8 cellular contexts compared by ENCODE assay signal in genomic region chr6:140462495-140463311, GRCh38.
DNase-seq lines count a peak whose midpoint lies in the region; FAIRE-seq and TF ChIP-seq lines count a peak whose summit lies in the region.

No MANE protein-coding gene starts in this region.

- H3K4me3 ChIP-seq in prostate gland = no peak overlapping the region
- H3K4me3 ChIP-seq in Karpas-422 (ENCODE audit: low read length) = no peak overlapping the region

- H3K79me2 ChIP-seq in Karpas-422 (ENCODE audit: low read length) = no peaks in the 10 kb centered on the region

- intact Hi-C loops in prostate gland (cut with DNase I) = no loop called here

- WGBS in prostate gland = 9% methylated on average over 2 of the region's 2 CpGs

- H3K4me1 ChIP-seq in prostate gland (replicated peaks) = no peaks in the 10 kb centered on the region
- H3K4me1 ChIP-seq in Karpas-422 (ENCODE audit: low read length) = no peaks in the 10 kb centered on the region

- H3K27ac ChIP-seq in prostate gland = peak overlapping the region; percentile 72 to 77
- H3K27ac ChIP-seq in Karpas-422 (ENCODE audit: low read length) = no peak overlapping the region

- H2AFZ ChIP-seq in Karpas-422 (ENCODE audit: low read length) = no peak overlapping the region

- H3K36me3 ChIP-seq in prostate gland = no peaks in the 10 kb centered on the region
- no peaks in the 10 kb centered on the region for H3K36me3 ChIP-seq in Karpas-422 (ENCODE audit: insufficient read depth, low read length)

- CTCF ChIA-PET in GM10248 (lab: Yijun Ruan, JAX) = interaction anchor here (1.1 to 1.5 kb wide), 2 partner anchors 9 to 11 kb away, joined by 3 read pairs; no protein-coding TSS in a partner anchor

- TF ChIP-seq CTCF in prostate gland (IDR thresholded peaks at IDR 0.05) (no peak), GM10248 (IDR thresholded peaks at IDR 0.05; ENCODE audit: control extremely low read depth, extremely low read depth, low read depth, missing control alignments) (no peak)

- no peak for TF ChIP-seq POLR2A in prostate gland (IDR thresholded peaks at IDR 0.05)
- TF ChIP-seq POLR2A in H54 (IDR thresholded peaks at IDR 0.05; ENCODE audit: low read depth, low read length) = no peak

- POLR2A ChIA-PET in GM10248 (lab: Yijun Ruan, JAX) = no interaction called here

- no peak overlapping the region for H3K9ac ChIP-seq in Karpas-422 (ENCODE audit: low read length)

- no peaks in the 10 kb centered on the region for H3K27me3 ChIP-seq in prostate gland (replicated peaks; ENCODE audit: insufficient read depth)
- no peaks in the 10 kb centered on the region for H3K27me3 ChIP-seq in Karpas-422 (ENCODE audit: low read length)

- no peaks in the 10 kb centered on the region for H4K20me1 ChIP-seq in Karpas-422 (ENCODE audit: insufficient read depth, low read depth, low read length)

- no peak for FAIRE-seq in H54 (lab: Jason Lieb, UNC)

- no peak overlapping the region for H3K4me2 ChIP-seq in Karpas-422 (ENCODE audit: low read depth, low read length, poor library complexity, severe bottlenecking)

- no peaks in the 10 kb centered on the region for H3K9me2 ChIP-seq in Karpas-422 (replicated peaks; ENCODE audit: insufficient read depth, low read length)

- H3K9me3 ChIP-seq in prostate gland = no peaks in the 10 kb centered on the region
- H3K9me3 ChIP-seq in Karpas-422 (ENCODE audit: low read length) = no peaks in the 10 kb centered on the region

- DNase-seq in DMS79 treated with DMSO at 0.1 percent for 48 hours (lab: John Stamatoyannopoulos, UW) (peak; percentile 77), NOMO-1 treated with DMSO at 0.1 percent for 48 hours (lab: John Stamatoyannopoulos, UW; ENCODE audit: unreplicated experiment) (peak; percentile 82), fibroblast of gingiva (ENCODE audit: low read depth) (peak; percentile 81), prostate gland (ENCODE audit: low spot score) (peak; percentile 66), GM10248 (ENCODE audit: extremely low spot score) (no peak), Karpas-422 (no peak), H54 (ENCODE audit: insufficient read length, low spot score) (no peak)
- DNase-seq in stimulated activated CD4-positive, alpha-beta T cell treated with anti-CD3 and anti-CD28 coated beads, Interleukin-4, amount 100 ng/mL, for 4 hours = no peak

Comparison
In these comparisons a context has a peak if more than half of its experiments do, and no peak if none do; other contexts are left out.
1. DNase-seq: peak in DMS79 treated with DMSO at 0.1 percent for 48 hours (single experiment), NOMO-1 treated with DMSO at 0.1 percent for 48 hours (single experiment), fibroblast of gingiva (single experiment) and prostate gland (single experiment); none in GM10248 (single experiment), stimulated activated CD4-positive, alpha-beta T cell treated with anti-CD3 and anti-CD28 coated beads, Interleukin-4, amount 100 ng/mL, for 4 hours (0 of 2), Karpas-422 (single experiment) and H54 (single experiment).